Comparison of ENCODE assay signal across 1 cellular context in the genomic region with DNA sequence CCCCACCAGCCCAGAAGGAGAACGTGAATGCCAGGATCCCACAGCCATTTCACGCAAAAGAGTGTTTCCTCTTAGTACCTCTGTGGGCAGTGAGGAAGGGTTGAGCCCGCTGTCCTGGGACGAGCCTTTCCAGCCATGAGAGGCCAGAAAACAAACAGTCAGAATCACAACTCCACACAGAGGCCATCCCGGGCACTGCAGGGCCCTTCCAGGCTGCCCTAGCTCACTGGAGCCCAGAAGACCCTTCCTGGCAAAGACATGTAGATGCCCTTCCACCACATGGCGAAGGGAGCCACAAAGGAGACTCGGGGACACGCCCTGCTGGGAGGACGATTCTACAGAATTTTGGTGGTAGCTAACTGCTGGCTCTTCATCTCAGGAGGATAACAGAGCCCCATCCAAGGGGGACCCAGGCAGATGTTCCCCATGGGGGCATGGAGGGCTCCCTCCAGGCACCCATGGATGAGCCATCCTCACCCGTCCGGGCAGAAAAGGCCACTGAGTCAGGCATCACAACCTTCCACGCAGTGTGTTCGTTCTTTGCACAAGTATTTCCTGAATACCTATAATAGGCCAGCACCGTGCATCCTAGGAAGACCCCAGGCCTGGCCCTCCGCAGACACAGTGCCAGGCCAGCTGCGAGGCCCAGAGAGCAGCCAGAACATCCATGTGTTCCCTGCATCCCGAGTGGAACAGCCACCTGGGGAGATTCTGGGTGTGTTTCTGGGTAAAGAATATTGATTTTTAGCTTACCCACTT.
TF ChIP-seq lines count a peak whose summit lies in the region.

No MANE protein-coding gene starts in this region.

TF ChIP-seq in SK-N-SH, 30 proteins besides CTCF, POLR2A, EP300 and RAD21:
- TF ChIP-seq GABPA (IDR thresholded peaks at IDR 0.05; ENCODE audit: low read depth) (no peak), SMC3 (IDR thresholded peaks at IDR 0.05; ENCODE audit: low read depth, low read length) (peak; percentile 72)
